1 cellular context compared by ENCODE assay signal in genomic region chr15:48360841-48361240, GRCh38.
A peak's percentile ranks its signal among the peaks of the same experiment; 100 is the strongest.
TF ChIP-seq lines count a peak whose summit lies in the region.

No MANE protein-coding gene starts in this region.

TF ChIP-seq in K562, 482 proteins besides CTCF, POLR2A, EP300 and RAD21 (continued from another document and continues in another):
- TF ChIP-seq MGA (IDR thresholded peaks at IDR 0.05) = peak; percentile 43; the same call in 1 of the 2 replicates
- no peak for TF ChIP-seq SLC30A9 (CRISPR knock-in tag; IDR thresholded peaks at IDR 0.05)
- no peak for TF ChIP-seq CEBPG (CRISPR knock-in tag; IDR thresholded peaks at IDR 0.05)
- no peak for TF ChIP-seq CEBPG (tag; conservative IDR thresholded peaks at IDR 0.05 in 1 of 2, IDR thresholded peaks at IDR 0.05 in 1 of 2)
- TF ChIP-seq MAX (CRISPR knock-in tag; IDR thresholded peaks at IDR 0.05) = no peak
- TF ChIP-seq NCOR1 (IDR thresholded peaks at IDR 0.05) = no peak
- TF ChIP-seq KAT2B (IDR thresholded peaks at IDR 0.05; ENCODE audit: low read depth, low read length) = no peak
- TF ChIP-seq ZEB2 (IDR thresholded peaks at IDR 0.05) = no peak
- no peak for TF ChIP-seq ZNF696 (CRISPR knock-in tag; conservative IDR thresholded peaks at IDR 0.05)
- no peak for TF ChIP-seq EZH2 (IDR thresholded peaks at IDR 0.05; ENCODE audit: borderline replicate concordance, low read depth, low read length)
- TF ChIP-seq E2F6 (IDR thresholded peaks at IDR 0.05; ENCODE audit: borderline replicate concordance in 1 of 2, extremely low read depth in 1 of 2, insufficient read depth in 1 of 2, insufficient read length in 1 of 2, low read depth in 1 of 2, low read length in 1 of 2, poor library complexity in 1 of 2, severe bottlenecking in 1 of 2) = peak in 1 of 2 experiments; percentile 77
- TF ChIP-seq SMARCC2 (IDR thresholded peaks at IDR 0.05; ENCODE audit: low read depth) = no peak
- no peak for TF ChIP-seq NR1H2 (CRISPR knock-in tag; IDR thresholded peaks at IDR 0.05)
- no peak for TF ChIP-seq PCBP1 (IDR thresholded peaks at IDR 0.05; ENCODE audit: low read depth, low read length, poor library complexity, severe bottlenecking)
- no peak for TF ChIP-seq SNIP1 (IDR thresholded peaks at IDR 0.05; ENCODE audit: low read depth)
- no peak for TF ChIP-seq RERE (CRISPR knock-in tag; IDR thresholded peaks at IDR 0.05; ENCODE audit: borderline replicate concordance)
- TF ChIP-seq ZNF23 (CRISPR knock-in tag; IDR thresholded peaks at IDR 0.05) = no peak
- no peak for TF ChIP-seq ZNF311 (CRISPR knock-in tag; IDR thresholded peaks at IDR 0.05)
- TF ChIP-seq RFX5 (IDR thresholded peaks at IDR 0.05; ENCODE audit: low read depth, low read length) = no peak
- TF ChIP-seq E2F3 (CRISPR knock-in tag; IDR thresholded peaks at IDR 0.05) = no peak
- TF ChIP-seq SNRNP70 (optimal IDR thresholded peaks at IDR 0.05; ENCODE audit: low read depth, low read length) = no peak
- TF ChIP-seq TRIM25 (IDR thresholded peaks at IDR 0.05; ENCODE audit: borderline replicate concordance) = no peak
- no peak for TF ChIP-seq ZNF507 (tag; conservative IDR thresholded peaks at IDR 0.05)
- no peak for TF ChIP-seq CUX1 (CRISPR knock-in tag; IDR thresholded peaks at IDR 0.05)
- TF ChIP-seq NRF1 (conservative IDR thresholded peaks at IDR 0.05 in 1 of 2, IDR thresholded peaks at IDR 0.05 in 1 of 2) = 0 out of 4 replicates have a peak, but pooled peaks of 1 of the 2 experiments have one; percentile 22
- no peak for TF ChIP-seq ILF3 (IDR thresholded peaks at IDR 0.05; ENCODE audit: borderline replicate concordance)
- TF ChIP-seq NFE2 (IDR thresholded peaks at IDR 0.05; ENCODE audit: low read depth) = 0 out of 2 replicates have a peak, but pooled peaks have one; percentile 14
- TF ChIP-seq GMEB1 (CRISPR knock-in tag; IDR thresholded peaks at IDR 0.05) = no peak
